In genomic region chr17:8118769-8119574, GRCh38 we compare ENCODE assay signal across 1 cellular context.
TF ChIP-seq lines count a peak whose summit lies in the region.

No MANE protein-coding gene starts in this region.

TF ChIP-seq in HEK293, 187 proteins besides CTCF, POLR2A, EP300 and RAD21 (continued from another document and continues in another):
- peak; percentile 12 for TF ChIP-seq OSR2 (tag by site-specific recombination; IDR thresholded peaks at IDR 0.05)
- TF ChIP-seq ZIC2 (tag by site-specific recombination; IDR thresholded peaks at IDR 0.05), result peak; percentile 88
- TF ChIP-seq YY2 (tag by site-specific recombination; IDR thresholded peaks at IDR 0.05), result no peak
- TF ChIP-seq ZNF626 (tag by site-specific recombination; IDR thresholded peaks at IDR 0.05), result no peak
- TF ChIP-seq, protein P1, sequence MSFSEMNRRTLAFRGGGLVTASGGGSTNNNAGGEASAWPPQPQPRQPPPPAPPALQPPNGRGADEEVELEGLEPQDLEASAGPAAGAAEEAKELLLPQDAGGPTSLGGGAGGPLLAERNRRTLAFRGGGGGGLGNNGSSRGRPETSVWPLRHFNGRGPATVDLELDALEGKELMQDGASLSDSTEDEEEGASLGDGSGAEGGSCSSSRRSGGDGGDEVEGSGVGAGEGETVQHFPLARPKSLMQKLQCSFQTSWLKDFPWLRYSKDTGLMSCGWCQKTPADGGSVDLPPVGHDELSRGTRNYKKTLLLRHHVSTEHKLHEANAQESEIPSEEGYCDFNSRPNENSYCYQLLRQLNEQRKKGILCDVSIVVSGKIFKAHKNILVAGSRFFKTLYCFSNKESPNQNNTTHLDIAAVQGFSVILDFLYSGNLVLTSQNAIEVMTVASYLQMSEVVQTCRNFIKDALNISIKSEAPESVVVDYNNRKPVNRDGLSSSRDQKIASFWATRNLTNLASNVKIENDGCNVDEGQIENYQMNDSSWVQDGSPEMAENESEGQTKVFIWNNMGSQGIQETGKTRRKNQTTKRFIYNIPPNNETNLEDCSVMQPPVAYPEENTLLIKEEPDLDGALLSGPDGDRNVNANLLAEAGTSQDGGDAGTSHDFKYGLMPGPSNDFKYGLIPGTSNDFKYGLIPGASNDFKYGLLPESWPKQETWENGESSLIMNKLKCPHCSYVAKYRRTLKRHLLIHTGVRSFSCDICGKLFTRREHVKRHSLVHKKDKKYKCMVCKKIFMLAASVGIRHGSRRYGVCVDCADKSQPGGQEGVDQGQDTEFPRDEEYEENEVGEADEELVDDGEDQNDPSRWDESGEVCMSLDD (tag by site-specific recombination; IDR thresholded peaks at IDR 0.05), result no peak; the same call in 1 of the 2 replicates
- TF ChIP-seq ZNF560 (tag by site-specific recombination; IDR thresholded peaks at IDR 0.05; ENCODE audit: borderline replicate concordance), result no peak
- TF ChIP-seq ZNF155 (tag by site-specific recombination; IDR thresholded peaks at IDR 0.05), result no peak
- TF ChIP-seq MZF1 (tag by site-specific recombination; IDR thresholded peaks at IDR 0.05; ENCODE audit: borderline replicate concordance), result no peak
- peak; percentile 4 for TF ChIP-seq ZNF529 (tag by site-specific recombination; IDR thresholded peaks at IDR 0.05; ENCODE audit: insufficient replicate concordance)
- TF ChIP-seq ZNF488 (tag by site-specific recombination; IDR thresholded peaks at IDR 0.05), result 0 out of 2 replicates have a peak, but pooled peaks have one; percentile 15
- no peak for TF ChIP-seq GLIS2 (tag by site-specific recombination; IDR thresholded peaks at IDR 0.05)
- TF ChIP-seq, protein P2, sequence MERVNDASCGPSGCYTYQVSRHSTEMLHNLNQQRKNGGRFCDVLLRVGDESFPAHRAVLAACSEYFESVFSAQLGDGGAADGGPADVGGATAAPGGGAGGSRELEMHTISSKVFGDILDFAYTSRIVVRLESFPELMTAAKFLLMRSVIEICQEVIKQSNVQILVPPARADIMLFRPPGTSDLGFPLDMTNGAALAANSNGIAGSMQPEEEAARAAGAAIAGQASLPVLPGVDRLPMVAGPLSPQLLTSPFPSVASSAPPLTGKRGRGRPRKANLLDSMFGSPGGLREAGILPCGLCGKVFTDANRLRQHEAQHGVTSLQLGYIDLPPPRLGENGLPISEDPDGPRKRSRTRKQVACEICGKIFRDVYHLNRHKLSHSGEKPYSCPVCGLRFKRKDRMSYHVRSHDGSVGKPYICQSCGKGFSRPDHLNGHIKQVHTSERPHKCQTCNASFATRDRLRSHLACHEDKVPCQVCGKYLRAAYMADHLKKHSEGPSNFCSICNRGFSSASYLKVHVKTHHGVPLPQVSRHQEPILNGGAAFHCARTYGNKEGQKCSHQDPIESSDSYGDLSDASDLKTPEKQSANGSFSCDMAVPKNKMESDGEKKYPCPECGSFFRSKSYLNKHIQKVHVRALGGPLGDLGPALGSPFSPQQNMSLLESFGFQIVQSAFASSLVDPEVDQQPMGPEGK (tag by site-specific recombination; IDR thresholded peaks at IDR 0.05), result peak; percentile 82
- no peak for TF ChIP-seq ZNF48 (tag by site-specific recombination; IDR thresholded peaks at IDR 0.05)
- no peak for TF ChIP-seq ZNF549 (tag by site-specific recombination; IDR thresholded peaks at IDR 0.05)
- no peak for TF ChIP-seq GLI4 (tag by site-specific recombination; IDR thresholded peaks at IDR 0.05)
- TF ChIP-seq REPIN1 (tag by site-specific recombination; IDR thresholded peaks at IDR 0.05; ENCODE audit: low read depth), result no peak
- no peak for TF ChIP-seq ZNF148 (tag by site-specific recombination; IDR thresholded peaks at IDR 0.05; ENCODE audit: borderline replicate concordance)
- TF ChIP-seq ZNF791 (tag by site-specific recombination; IDR thresholded peaks at IDR 0.05), result no peak
- TF ChIP-seq ZNF707 (tag by site-specific recombination; IDR thresholded peaks at IDR 0.05), result no peak
- no peak for TF ChIP-seq ZNF404 (tag by site-specific recombination; IDR thresholded peaks at IDR 0.05)
- no peak for TF ChIP-seq ZNF341 (tag by site-specific recombination; IDR thresholded peaks at IDR 0.05; ENCODE audit: low read depth)
- TF ChIP-seq, protein P3, sequence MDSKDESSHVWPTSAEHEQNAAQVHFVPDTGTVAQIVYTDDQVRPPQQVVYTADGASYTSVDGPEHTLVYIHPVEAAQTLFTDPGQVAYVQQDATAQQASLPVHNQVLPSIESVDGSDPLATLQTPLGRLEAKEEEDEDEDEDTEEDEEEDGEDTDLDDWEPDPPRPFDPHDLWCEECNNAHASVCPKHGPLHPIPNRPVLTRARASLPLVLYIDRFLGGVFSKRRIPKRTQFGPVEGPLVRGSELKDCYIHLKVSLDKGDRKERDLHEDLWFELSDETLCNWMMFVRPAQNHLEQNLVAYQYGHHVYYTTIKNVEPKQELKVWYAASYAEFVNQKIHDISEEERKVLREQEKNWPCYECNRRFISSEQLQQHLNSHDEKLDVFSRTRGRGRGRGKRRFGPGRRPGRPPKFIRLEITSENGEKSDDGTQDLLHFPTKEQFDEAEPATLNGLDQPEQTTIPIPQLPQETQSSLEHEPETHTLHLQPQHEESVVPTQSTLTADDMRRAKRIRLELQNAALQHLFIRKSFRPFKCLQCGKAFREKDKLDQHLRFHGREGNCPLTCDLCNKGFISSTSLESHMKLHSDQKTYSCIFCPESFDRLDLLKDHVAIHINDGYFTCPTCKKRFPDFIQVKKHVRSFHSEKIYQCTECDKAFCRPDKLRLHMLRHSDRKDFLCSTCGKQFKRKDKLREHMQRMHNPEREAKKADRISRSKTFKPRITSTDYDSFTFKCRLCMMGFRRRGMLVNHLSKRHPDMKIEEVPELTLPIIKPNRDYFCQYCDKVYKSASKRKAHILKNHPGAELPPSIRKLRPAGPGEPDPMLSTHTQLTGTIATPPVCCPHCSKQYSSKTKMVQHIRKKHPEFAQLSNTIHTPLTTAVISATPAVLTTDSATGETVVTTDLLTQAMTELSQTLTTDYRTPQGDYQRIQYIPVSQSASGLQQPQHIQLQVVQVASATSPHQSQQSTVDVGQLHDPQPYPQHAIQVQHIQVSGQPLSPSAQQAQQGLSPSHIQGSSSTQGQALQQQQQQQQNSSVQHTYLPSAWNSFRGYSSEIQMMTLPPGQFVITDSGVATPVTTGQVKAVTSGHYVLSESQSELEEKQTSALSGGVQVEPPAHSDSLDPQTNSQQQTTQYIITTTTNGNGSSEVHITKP (tag by site-specific recombination; IDR thresholded peaks at IDR 0.05), result peak; percentile 96
- TF ChIP-seq GFI1B (tag by site-specific recombination; IDR thresholded peaks at IDR 0.05), result peak; percentile 40; the same call in 1 of the 2 replicates
- no peak for TF ChIP-seq OVOL3 (tag by site-specific recombination; IDR thresholded peaks at IDR 0.05)
- no peak for TF ChIP-seq GLI2 (tag by site-specific recombination; IDR thresholded peaks at IDR 0.05; ENCODE audit: borderline replicate concordance, low read depth)
- TF ChIP-seq ZNF121 (tag by site-specific recombination; IDR thresholded peaks at IDR 0.05), result no peak
- TF ChIP-seq ZSCAN23 (tag by site-specific recombination; IDR thresholded peaks at IDR 0.05), result no peak
- TF ChIP-seq ZNF324 (tag by site-specific recombination; IDR thresholded peaks at IDR 0.05), result peak; percentile 55
- TF ChIP-seq KLF10 (tag by site-specific recombination; IDR thresholded peaks at IDR 0.05), result peak; percentile 80
- no peak for TF ChIP-seq KLF16 (tag by site-specific recombination; IDR thresholded peaks at IDR 0.05)
- TF ChIP-seq ZNF701 (tag by site-specific recombination; IDR thresholded peaks at IDR 0.05), result no peak
- TF ChIP-seq ZBTB1 (tag by site-specific recombination; IDR thresholded peaks at IDR 0.05), result no peak
- TF ChIP-seq ZNF600 (tag by site-specific recombination; IDR thresholded peaks at IDR 0.05), result peak; percentile 79
- TF ChIP-seq ZNF248 (tag by site-specific recombination; IDR thresholded peaks at IDR 0.05), result no peak
- TF ChIP-seq ZNF132 (tag by site-specific recombination; IDR thresholded peaks at IDR 0.05; ENCODE audit: borderline replicate concordance), result no peak
- TF ChIP-seq ZNF580 (tag by site-specific recombination; IDR thresholded peaks at IDR 0.05), result no peak
- no peak for TF ChIP-seq ZNF843 (tag by site-specific recombination; IDR thresholded peaks at IDR 0.05)
- TF ChIP-seq ZNF830 (tag by site-specific recombination; IDR thresholded peaks at IDR 0.05; ENCODE audit: low read depth), result no peak
- no peak for TF ChIP-seq ZNF596 (tag by site-specific recombination; IDR thresholded peaks at IDR 0.05)
- no peak for TF ChIP-seq ZNF510 (tag by site-specific recombination; IDR thresholded peaks at IDR 0.05; ENCODE audit: insufficient replicate concordance)
- no peak for TF ChIP-seq WT1 (tag by site-specific recombination; IDR thresholded peaks at IDR 0.05)
- TF ChIP-seq MYNN (tag by site-specific recombination; IDR thresholded peaks at IDR 0.05; ENCODE audit: borderline replicate concordance), result 0 out of 2 replicates have a peak, but pooled peaks have one; percentile 26
- TF ChIP-seq ZNF658 (tag by site-specific recombination; IDR thresholded peaks at IDR 0.05), result no peak
- peak; percentile 44; the same call in 1 of the 2 replicates for TF ChIP-seq ZNF513 (tag by site-specific recombination; IDR thresholded peaks at IDR 0.05)
- no peak for TF ChIP-seq ZNF473 (tag by site-specific recombination; IDR thresholded peaks at IDR 0.05)
- TF ChIP-seq SCRT1 (tag by site-specific recombination; IDR thresholded peaks at IDR 0.05; ENCODE audit: borderline replicate concordance), result no peak
- TF ChIP-seq ZNF558 (tag by site-specific recombination; IDR thresholded peaks at IDR 0.05), result peak; percentile 54; the same call in 1 of the 2 replicates
- no peak for TF ChIP-seq ZNF645 (tag by site-specific recombination; IDR thresholded peaks at IDR 0.05)
- no peak for TF ChIP-seq ZNF211 (tag by site-specific recombination; IDR thresholded peaks at IDR 0.05; ENCODE audit: low read depth)
